Comparison of ENCODE assay signal across 19 cellular contexts in genomic region chr2:156294945-156295580, GRCh38.
"Had no signal": no experiment of that assay in that cellular context is flagged by ENCODE, and none has a peak within 500 bp of the region (broad histone marks: within the 10 kb centered on the region; RNA-seq: fewer than 3 reads in every experiment).

No MANE protein-coding gene starts in this region.

- H3K27ac ChIP-seq: VCaP had no signal

- H3K27ac Mint-ChIP-seq: activated CD4-positive, alpha-beta memory T cell treated with anti-CD3 and anti-CD28 coated beads for 36 hours; activated CD4-positive, alpha-beta T cell treated with anti-CD3 and anti-CD28 coated beads for 36 hours; activated naive CD4-positive, alpha-beta T cell treated with anti-CD3 and anti-CD28 coated beads, Interleukin-2, amount 50 U/mL, for 72 hours; dendritic cell treated with granulocyte-macrophage colony-stimulating factor and Interleukin-4, amounts not matched to agents 40 ng/mL and 50 ng/mL, for 4 days; natural killer cell treated with Interleukin-12 subunit alpha and Interleukin-12 subunit beta and Interleukin-15 and Interleukin-18, amount 100 ng/mL, for 72 hours; stimulated activated memory B cell treated with anti-CD40 and anti-IgM and Interleukin-4, amounts not matched to agents 10 μg/mL and 1 μg/mL and 100 μg/mL, for 72 hours had no signal

- H3K4me1 Mint-ChIP-seq: activated CD4-positive, alpha-beta T cell treated with anti-CD3 and anti-CD28 coated beads for 36 hours; stimulated activated memory B cell treated with anti-CD40 and anti-IgM and Interleukin-4, amounts not matched to agents 10 μg/mL and 1 μg/mL and 100 μg/mL, for 72 hours had no signal

- FAIRE-seq: urothelium cell line had no signal

- H3K4me3 Mint-ChIP-seq: activated CD4-positive, alpha-beta memory T cell treated with anti-CD3 and anti-CD28 coated beads for 36 hours; activated CD4-positive, alpha-beta T cell treated with anti-CD3 and anti-CD28 coated beads for 36 hours; dendritic cell treated with granulocyte-macrophage colony-stimulating factor and Interleukin-4, amounts not matched to agents 40 ng/mL and 50 ng/mL, for 4 days; natural killer cell treated with Interleukin-12 subunit alpha and Interleukin-12 subunit beta and Interleukin-15 and Interleukin-18, amount 100 ng/mL, for 72 hours; stimulated activated memory B cell treated with anti-CD40 and anti-IgM and Interleukin-4, amounts not matched to agents 10 μg/mL and 1 μg/mL and 100 μg/mL, for 72 hours had no signal

- H3K36me3 Mint-ChIP-seq: activated CD4-positive, alpha-beta memory T cell treated with anti-CD3 and anti-CD28 coated beads for 36 hours; stimulated activated memory B cell treated with anti-CD40 and anti-IgM and Interleukin-4, amounts not matched to agents 10 μg/mL and 1 μg/mL and 100 μg/mL, for 72 hours had no signal

- DNase-seq: activated CD4-positive, alpha-beta memory T cell treated with anti-CD3 and anti-CD28 coated beads for 36 hours; activated CD4-positive, alpha-beta T cell treated with anti-CD3 and anti-CD28 coated beads for 36 hours; activated gamma-delta T cell; activated T-cell treated with anti-CD3 and anti-CD28 coated beads, Interleukin-2, amount 50 U/mL, for 48 hours; amniotic stem cell; erythroblast; kidney glomerular epithelial cell; mesendoderm; retina; stimulated activated CD4-positive, alpha-beta T cell treated with anti-CD3 and anti-CD28 coated beads, Interleukin-12 subunit alpha, Interleukin-12 subunit beta, amount 100 ng/mL, for 4 hours; stimulated activated CD4-positive, alpha-beta T cell treated with anti-CD3 and anti-CD28 coated beads, Interleukin-2, amount 100 ng/mL, for 24 hours; T-helper 1 cell; T1000 had no signal
